Comparison of ENCODE assay signal across 31 cellular contexts in the genomic region with DNA sequence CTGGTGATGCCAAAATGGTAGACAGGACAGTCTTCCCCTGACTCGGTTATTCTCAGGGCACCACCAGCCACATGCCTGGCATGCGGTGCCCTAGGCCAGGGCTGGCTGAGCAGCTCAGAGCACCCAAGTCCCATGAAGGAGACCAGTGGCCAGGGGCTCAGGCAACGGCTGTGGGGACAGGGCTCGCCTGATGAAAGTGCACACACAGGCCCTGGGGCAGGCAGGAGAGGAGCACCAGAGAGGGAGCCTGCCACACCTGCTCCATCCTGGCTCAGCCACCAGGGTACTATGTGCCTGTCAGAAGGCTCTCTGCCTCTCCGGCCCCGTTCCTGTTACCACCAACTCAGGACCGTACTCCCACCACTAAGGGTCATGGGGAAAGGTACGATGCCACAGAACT. TPM values are rescaled to one million over a fixed set of nuclear protein-coding genes. Genes with fewer than 3 reads are reported as not detected.
"Had no signal": no experiment of that assay in that cellular context is flagged by ENCODE, and none has a peak within 500 bp of the region (broad histone marks: within the 10 kb centered on the region; RNA-seq: fewer than 3 reads in every experiment).

No MANE protein-coding gene starts in this region.

- H2AFZ ChIP-seq: parathyroid adenoma had no signal

- H3K79me2 ChIP-seq: parathyroid adenoma had no signal

- H3K27me3 ChIP-seq: ovary, testis, uterus had no signal

- H3K4me2 ChIP-seq: smooth muscle cell had no signal

- H3K36me3 Mint-ChIP-seq: naive thymus-derived CD8-positive, alpha-beta T cell; natural killer cell treated with Interleukin-12 subunit alpha and Interleukin-12 subunit beta and Interleukin-15 and Interleukin-18, amount 100 ng/mL, for 72 hours; stimulated activated memory B cell treated with anti-CD40 and anti-IgM and Interleukin-4, amounts not matched to agents 10 μg/mL and 1 μg/mL and 100 μg/mL, for 72 hours; type B pancreatic cell had no signal

- H3K9ac ChIP-seq: parathyroid adenoma had no signal

- H3K4me3 Mint-ChIP-seq: natural killer cell treated with Interleukin-12 subunit alpha and Interleukin-12 subunit beta and Interleukin-15 and Interleukin-18, amount 100 ng/mL, for 72 hours; nephron progenitor cell; neural crest cell; stimulated activated memory B cell treated with anti-CD40 and anti-IgM and Interleukin-4, amounts not matched to agents 10 μg/mL and 1 μg/mL and 100 μg/mL, for 72 hours; stimulated activated naive CD8-positive, alpha-beta T cell treated with anti-CD3 and anti-CD28 coated beads, Interleukin-15, amount 100 ng/mL, for 72 hours; type B pancreatic cell had no signal

- H3K4me1 ChIP-seq: parathyroid adenoma, psoas muscle, testis had no signal

- H3K36me3 ChIP-seq: ovary, right lobe of liver, spleen, suprapubic skin, tibial artery, transverse colon, upper lobe of right lung, uterus had no signal

- H3K4me3 ChIP-seq: ovary, psoas muscle, right lobe of liver, skin epidermis, smooth muscle cell, spleen, suprapubic skin, testis, tibial artery, transverse colon, upper lobe of right lung, uterus had no signal

- H3K9me3 Mint-ChIP-seq: natural killer cell treated with Interleukin-12 subunit alpha and Interleukin-12 subunit beta and Interleukin-15 and Interleukin-18, amount 100 ng/mL, for 72 hours; nephron progenitor cell; neural crest cell; stimulated activated memory B cell treated with anti-CD40 and anti-IgM and Interleukin-4, amounts not matched to agents 10 μg/mL and 1 μg/mL and 100 μg/mL, for 72 hours; stimulated activated naive CD8-positive, alpha-beta T cell treated with anti-CD3 and anti-CD28 coated beads, Interleukin-15, amount 100 ng/mL, for 72 hours; type B pancreatic cell had no signal

- H3K27ac Mint-ChIP-seq: naive thymus-derived CD8-positive, alpha-beta T cell; nephron progenitor cell; progenitor cell of endocrine pancreas; stimulated activated memory B cell treated with anti-CD40 and anti-IgM and Interleukin-4, amounts not matched to agents 10 μg/mL and 1 μg/mL and 100 μg/mL, for 72 hours; stimulated activated naive CD8-positive, alpha-beta T cell treated with anti-CD3 and anti-CD28 coated beads, Interleukin-15, amount 100 ng/mL, for 72 hours; type B pancreatic cell had no signal

- DNase-seq: naive thymus-derived CD8-positive, alpha-beta T cell; nephron progenitor cell; occipital lobe; ovary; psoas muscle; right cardiac atrium; right lobe of liver; spleen; stimulated activated CD4-positive, alpha-beta T cell treated with anti-CD3 and anti-CD28 coated beads, Interleukin-12 subunit alpha, Interleukin-12 subunit beta, amount 100 ng/mL, for 4 hours; stimulated activated CD4-positive, alpha-beta T cell treated with anti-CD3 and anti-CD28 coated beads, Interleukin-1b, Interleukin-23, amount 100 ng/mL, for 48 hours; stimulated activated CD4-positive, alpha-beta T cell treated with anti-CD3 and anti-CD28 coated beads, Interleukin-4, amount 100 ng/mL, for 1 hour; stimulated activated CD4-positive, alpha-beta T cell treated with anti-CD3 and anti-CD28 coated beads, Interleukin-4, amount 100 ng/mL, for 4 hours; stimulated activated CD8-positive, alpha-beta memory T cell treated with anti-CD3 and anti-CD28 coated beads, Interleukin-4, amount 100 ng/mL, for 48 hours; stimulated activated naive CD4-positive, alpha-beta T cell; stimulated activated naive CD8-positive, alpha-beta T cell treated with anti-CD3 and anti-CD28 coated beads, Interleukin-15, amount 100 ng/mL, for 72 hours; stimulated activated naive CD8-positive, alpha-beta T cell treated with anti-CD3 and anti-CD28 coated beads, Interleukin-15, Interleukin-2, amounts not matched to agents 100 U/mL and 50 U/mL, for 24 hours; substantia nigra; testis; tibial artery; transverse colon; upper lobe of right lung; uterus had no signal

- H3K27ac ChIP-seq: ovary, parathyroid adenoma, psoas muscle, right lobe of liver, skin epidermis, spleen, suprapubic skin, testis, tibial artery, transverse colon, upper lobe of right lung, uterus had no signal

- H3K9me3 ChIP-seq: ovary, psoas muscle, right lobe of liver, spleen, suprapubic skin, testis, tibial artery, transverse colon, upper lobe of right lung, uterus had no signal

RNA-seq across cellular contexts. Expression of gene ELFN2, which starts 12.1 kb away (rescaled TPM):
- total RNA-seq: psoas muscle had no signal
- polyA plus RNA-seq: naive thymus-derived CD8-positive, alpha-beta T cell had no signal
